In the genomic region with DNA sequence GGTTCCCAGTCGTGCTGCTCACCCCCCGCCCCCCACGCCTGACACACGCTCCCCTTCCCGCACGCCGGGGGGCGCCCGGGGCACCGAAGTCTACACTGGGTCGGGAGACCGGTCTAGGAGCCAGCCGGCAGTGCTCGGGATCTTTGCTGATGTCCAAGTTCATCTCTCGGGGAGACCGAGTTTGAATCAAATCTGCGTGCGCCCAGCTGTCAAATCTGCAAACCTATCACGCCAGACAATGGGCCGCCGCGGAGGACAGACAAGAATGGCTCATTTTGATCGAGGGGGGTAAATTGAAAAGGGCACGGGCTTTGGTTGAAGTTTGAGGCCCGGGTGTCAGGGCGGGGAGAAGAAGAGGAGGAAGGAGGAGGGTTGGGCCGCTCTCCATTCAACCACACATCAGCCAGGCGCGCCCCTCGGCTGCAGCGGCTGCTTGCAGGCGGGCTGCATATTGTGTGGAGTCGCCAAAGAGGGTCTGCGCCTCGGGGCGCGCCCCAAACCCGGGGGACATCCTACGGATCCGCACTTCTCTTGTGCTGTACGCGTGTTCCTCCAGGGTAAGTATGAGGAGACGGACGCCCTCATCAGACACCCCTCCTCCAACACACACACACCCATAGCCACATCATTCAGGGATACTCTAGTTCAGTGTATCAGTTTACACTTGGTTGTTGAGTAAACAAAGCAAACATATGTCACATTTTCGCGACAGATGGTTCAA, we compare ENCODE assay signal across 8 cellular contexts. TPM values are rescaled to one million over a fixed set of nuclear protein-coding genes. Genes with fewer than 3 reads are reported as not detected.
DNase-seq lines count a peak whose midpoint lies in the region; ATAC-seq and TF ChIP-seq lines count a peak whose summit lies in the region.

No MANE protein-coding gene starts in this region.

- H3K4me3 ChIP-seq in astrocyte of the cerebellum (ENCODE audit: low read depth, low read length): peak overlapping the region; percentile 65
- peak overlapping the region in 3 of 4 donors; percentile 33 to 47 (median 46) for H3K4me3 ChIP-seq in upper lobe of left lung

- no peak for TF ChIP-seq EP300 in upper lobe of left lung (IDR thresholded peaks at IDR 0.05)

- DNase-seq in activated CD4-positive, alpha-beta T cell treated with anti-CD3 and anti-CD28 coated beads for 48 hours: peak; percentile 2
- no peak for DNase-seq in activated CD4-positive, alpha-beta T cell treated with anti-CD3 and anti-CD28 coated beads for 1 hour
- DNase-seq in astrocyte of the cerebellum (ENCODE audit: low read depth) (no peak), left lobe of liver (ENCODE audit: low spot score) (peak; percentile 57), upper lobe of left lung (peak in 1 of 2 donors; percentile 77), SKM-1 treated with dmso at 0.1 percent for 144 hours (lab: John Stamatoyannopoulos, UW; ENCODE audit: unreplicated experiment) (no peak), GDM1 (lab: John Stamatoyannopoulos, UW) (no peak)

- H3K27me3 ChIP-seq in upper lobe of left lung: peaks cover 0 to 43% (median 16%) of the 10 kb centered on the region in 4 donors

- peak; percentile 36 for ATAC-seq in left lobe of liver
- peak; percentile 31 to 32 for ATAC-seq in upper lobe of left lung (ENCODE audit: low FRiP score in 2 of 2)
- ATAC-seq in HG02623 (IDR thresholded peaks at IDR 0.05; ENCODE audit: unreplicated experiment): no peak

- no peak for TF ChIP-seq POLR2A in upper lobe of left lung (IDR thresholded peaks at IDR 0.05)

- no peaks in the 10 kb centered on the region for H3K36me3 ChIP-seq in upper lobe of left lung

- in situ Hi-C loops in astrocyte of the cerebellum (cut with HindIII; ENCODE audit: low sequenced_read_pairs): no loop called here

- no peak overlapping the region for H3K27ac ChIP-seq in upper lobe of left lung

- no peaks in the 10 kb centered on the region for H3K9me3 ChIP-seq in upper lobe of left lung

- WGBS in upper lobe of left lung, 2 donors: 2 to 4% methylated on average over 34 to 41 of the region's 46 CpGs

- peaks cover 3 to 38% (median 29%) of the 10 kb centered on the region in 4 donors for H3K4me1 ChIP-seq in upper lobe of left lung

- TF ChIP-seq CTCF in astrocyte of the cerebellum (IDR thresholded peaks at IDR 0.05; ENCODE audit: low read depth, low read length, missing control alignments): no peak
- no peak for TF ChIP-seq CTCF in upper lobe of left lung (IDR thresholded peaks at IDR 0.05)

RNA-seq across cellular contexts. Expression of a gene that starts 1.3 kb away (rescaled TPM):
- total RNA-seq in left lobe of liver (75.2 TPM), upper lobe of left lung (1 to 10 TPM in 5 of 6 donors, under 1 TPM in 1; under 0.01 to 9.2 (median 2.3) TPM)

RNA-seq across cellular contexts. Expression of a gene that starts 49.9 kb away (rescaled TPM):
- total RNA-seq in left lobe of liver (not detected), upper lobe of left lung (not detected)

Comparison
In these comparisons a context has a peak if more than half of its experiments do, and no peak if none do; other contexts are left out.
1. DNase-seq: peak in activated CD4-positive, alpha-beta T cell treated with anti-CD3 and anti-CD28 coated beads for 48 hours (single experiment) and left lobe of liver (single experiment); none in activated CD4-positive, alpha-beta T cell treated with anti-CD3 and anti-CD28 coated beads for 1 hour (single experiment), astrocyte of the cerebellum (single experiment), SKM-1 treated with dmso at 0.1 percent for 144 hours (single experiment) and GDM1 (single experiment).